9 cellular contexts compared by ENCODE assay signal in the genomic region with DNA sequence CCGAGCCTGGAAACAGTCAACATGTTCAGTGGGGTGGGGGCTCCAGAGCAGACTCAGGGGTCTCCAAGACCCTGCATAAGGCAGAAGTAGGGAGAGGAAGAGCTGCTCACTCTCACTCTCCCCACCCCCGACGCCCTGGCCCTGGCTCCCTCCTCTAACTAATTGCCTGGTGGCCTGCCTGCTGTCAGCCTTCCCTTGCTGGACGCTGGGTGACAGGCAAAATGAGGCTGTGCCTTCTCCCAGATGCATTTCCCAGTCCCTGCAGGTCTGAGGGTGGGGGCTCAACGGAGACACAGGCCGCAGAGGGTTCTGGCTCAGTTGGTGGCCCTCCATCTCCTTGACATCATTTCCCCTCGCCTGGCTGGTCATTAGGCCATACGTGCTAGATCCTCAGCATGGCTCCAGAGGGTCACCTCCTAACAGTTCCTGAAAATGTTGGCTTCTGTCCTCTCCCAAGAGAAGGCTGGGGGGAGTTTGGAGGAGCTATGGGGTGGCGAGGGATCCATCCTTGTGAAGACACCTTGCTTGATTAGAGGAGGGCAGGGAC. TPM values are rescaled to one million over a fixed set of nuclear protein-coding genes. Genes with fewer than 3 reads are reported as not detected.
A peak's percentile ranks its signal among the peaks of the same experiment; 100 is the strongest.
DNase-seq lines count a peak whose midpoint lies in the region; ATAC-seq and TF ChIP-seq lines count a peak whose summit lies in the region.
"Had no signal": no experiment of that assay in that cellular context is flagged by ENCODE, and none has a peak within 500 bp of the region (broad histone marks: within the 10 kb centered on the region; RNA-seq: fewer than 3 reads in every experiment).

No MANE protein-coding gene starts in this region.

- peak overlapping the region in 20 of 21 experiments; percentile 63 to 98 (median 88) for H3K27ac ChIP-seq in skin epidermis

- H3K27ac Mint-ChIP-seq in T-helper 17 cell (peak overlapping the region; percentile 100), glutamatergic neuron (ENCODE audit: unreplicated experiment) (peak overlapping the region; percentile 75)

- H3K27me3 Mint-ChIP-seq in T-helper 17 cell = no peaks in the 10 kb centered on the region
- H3K27me3 Mint-ChIP-seq in glutamatergic neuron (ENCODE audit: unreplicated experiment) = peaks cover 15% of the 10 kb centered on the region

- H3K9me3 Mint-ChIP-seq in glutamatergic neuron (ENCODE audit: unreplicated experiment) = peaks cover 4% of the 10 kb centered on the region

- H3K4me1 Mint-ChIP-seq in T-helper 17 cell (peaks cover 61% of the 10 kb centered on the region), glutamatergic neuron (ENCODE audit: low read depth, unreplicated experiment) (peaks cover 32% of the 10 kb centered on the region)

- H3K9me3 ChIP-seq in T-helper 17 cell (ENCODE audit: control insufficient read depth, low read length, poor library complexity, severe bottlenecking) = no peaks in the 10 kb centered on the region

- peak overlapping the region; percentile 35 to 64 (median 46) for H3K4me3 ChIP-seq in skin epidermis

- DNase-seq in T-helper 17 cell (no peak), glutamatergic neuron (peak; percentile 71), hypothalamus (lab: John Stamatoyannopoulos, UW) (no peak), GM13977 (ENCODE audit: low spot score) (no peak)

- ATAC-seq in T-helper 17 cell (no peak), GM21526 (IDR thresholded peaks at IDR 0.05; ENCODE audit: low FRiP score, unreplicated experiment) (no peak), HG02678 (IDR thresholded peaks at IDR 0.05; ENCODE audit: unreplicated experiment) (no peak)

- H3K4me3 Mint-ChIP-seq in T-helper 17 cell (peak overlapping the region; percentile 98), glutamatergic neuron (ENCODE audit: unreplicated experiment) (peak overlapping the region; percentile 83)

- H3K36me3 Mint-ChIP-seq in T-helper 17 cell (ENCODE audit: low read depth) = peaks cover 11% of the 10 kb centered on the region
- no peaks in the 10 kb centered on the region for H3K36me3 Mint-ChIP-seq in glutamatergic neuron (ENCODE audit: unreplicated experiment)

- TF ChIP-seq CTCF in glutamatergic neuron (IDR thresholded peaks at IDR 0.05; ENCODE audit: partially characterized antibody, unreplicated experiment) (no peak), GM13977 (IDR thresholded peaks at IDR 0.05; ENCODE audit: extremely low read depth, insufficient read depth, missing control alignments) (no peak)

- peak; percentile 2 for TF ChIP-seq POLR2A in GM19193 (IDR thresholded peaks at IDR 0.05; ENCODE audit: extremely low read depth, insufficient read depth, insufficient read length)

- in situ Hi-C loops in GM13977 (cut with MboI; ENCODE audit: low pct_unique_long_range_greater_than_20kb, low sequenced_read_pairs, unreplicated experiment) = no loop called here

RNA-seq across cellular contexts. Expression of a gene that starts 1.4 kb away (rescaled TPM):
- 100 to 1,000 TPM; 509 to 550 TPM for total RNA-seq in T-helper 17 cell
- total RNA-seq in glutamatergic neuron (ENCODE audit: unreplicated experiment) = 24.2 TPM

RNA-seq across cellular contexts. Expression of a gene that starts 38.8 kb away (rescaled TPM):
- under 1 TPM in 1 of 2 donors, not detected in 1; 0.17 TPM for total RNA-seq in T-helper 17 cell
- not detected for total RNA-seq in glutamatergic neuron (ENCODE audit: unreplicated experiment)
- total RNA-seq: M059J had no signal

Comparison
In these comparisons a context has a peak if more than half of its experiments do, and no peak if none do; other contexts are left out.
1. RNA of a gene that starts 1.4 kb away (total RNA-seq): 509 to 550 TPM in T-helper 17 cell; 24.2 TPM in glutamatergic neuron (single experiment); every median in the first group is over 10 times any median in the second.